In the genomic region with DNA sequence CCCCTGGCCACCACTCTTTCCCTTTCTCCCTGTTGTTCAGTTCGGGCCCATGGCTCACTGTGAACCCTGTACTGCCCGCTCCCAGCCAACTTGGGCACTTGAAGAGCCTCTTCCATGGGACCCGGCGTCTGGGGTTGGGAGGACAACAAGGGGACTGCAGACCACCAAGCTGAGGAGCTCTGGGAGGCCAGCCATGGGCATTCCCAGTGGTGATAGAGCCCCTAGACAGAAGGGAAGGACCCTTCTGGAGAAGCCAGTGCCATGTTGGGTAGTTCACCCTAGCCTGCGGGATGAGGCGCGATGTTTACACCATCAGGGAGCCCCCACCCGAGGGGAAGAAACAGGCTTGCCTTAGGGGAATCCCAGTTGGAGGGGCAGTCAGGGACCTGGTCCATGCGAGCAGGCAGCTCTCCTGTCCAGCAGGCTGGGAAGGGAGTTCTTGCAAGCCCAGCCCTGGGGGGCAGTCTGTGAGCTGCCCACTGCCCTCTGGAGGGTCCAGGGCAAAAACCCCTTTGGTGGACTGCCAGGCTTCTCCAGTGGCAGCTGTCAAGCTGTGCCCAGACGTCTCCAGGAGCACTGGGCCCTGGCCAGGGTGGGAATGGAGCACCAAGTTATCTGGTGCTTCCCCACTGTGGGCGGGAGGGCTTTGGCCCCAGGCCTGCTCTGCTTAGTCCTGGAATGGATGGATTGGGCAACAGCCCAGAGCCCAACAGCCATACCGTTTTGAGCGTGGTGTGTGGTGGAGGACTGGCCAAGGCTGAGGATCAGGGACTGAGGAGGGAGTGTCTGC, we compare ENCODE assay signal across 1 cellular context.
TF ChIP-seq lines count a peak whose summit lies in the region.

No MANE protein-coding gene starts in this region.

TF ChIP-seq in HepG2, 621 proteins besides CTCF, POLR2A, EP300 and RAD21:
- no peak for TF ChIP-seq ISL2 (CRISPR knock-in tag; IDR thresholded peaks at IDR 0.05)
- TF ChIP-seq, protein P1, sequence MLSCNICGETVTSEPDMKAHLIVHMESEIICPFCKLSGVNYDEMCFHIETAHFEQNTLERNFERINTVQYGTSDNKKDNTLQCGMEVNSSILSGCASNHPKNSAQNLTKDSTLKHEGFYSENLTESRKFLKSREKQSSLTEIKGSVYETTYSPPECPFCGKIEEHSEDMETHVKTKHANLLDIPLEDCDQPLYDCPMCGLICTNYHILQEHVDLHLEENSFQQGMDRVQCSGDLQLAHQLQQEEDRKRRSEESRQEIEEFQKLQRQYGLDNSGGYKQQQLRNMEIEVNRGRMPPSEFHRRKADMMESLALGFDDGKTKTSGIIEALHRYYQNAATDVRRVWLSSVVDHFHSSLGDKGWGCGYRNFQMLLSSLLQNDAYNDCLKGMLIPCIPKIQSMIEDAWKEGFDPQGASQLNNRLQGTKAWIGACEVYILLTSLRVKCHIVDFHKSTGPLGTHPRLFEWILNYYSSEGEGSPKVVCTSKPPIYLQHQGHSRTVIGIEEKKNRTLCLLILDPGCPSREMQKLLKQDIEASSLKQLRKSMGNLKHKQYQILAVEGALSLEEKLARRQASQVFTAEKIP (CRISPR knock-in tag; IDR thresholded peaks at IDR 0.05; ENCODE audit: borderline replicate concordance) = no peak
- no peak for TF ChIP-seq HNRNPUL1 (IDR thresholded peaks at IDR 0.05; ENCODE audit: low read depth, low read length)
- TF ChIP-seq, protein P2, sequence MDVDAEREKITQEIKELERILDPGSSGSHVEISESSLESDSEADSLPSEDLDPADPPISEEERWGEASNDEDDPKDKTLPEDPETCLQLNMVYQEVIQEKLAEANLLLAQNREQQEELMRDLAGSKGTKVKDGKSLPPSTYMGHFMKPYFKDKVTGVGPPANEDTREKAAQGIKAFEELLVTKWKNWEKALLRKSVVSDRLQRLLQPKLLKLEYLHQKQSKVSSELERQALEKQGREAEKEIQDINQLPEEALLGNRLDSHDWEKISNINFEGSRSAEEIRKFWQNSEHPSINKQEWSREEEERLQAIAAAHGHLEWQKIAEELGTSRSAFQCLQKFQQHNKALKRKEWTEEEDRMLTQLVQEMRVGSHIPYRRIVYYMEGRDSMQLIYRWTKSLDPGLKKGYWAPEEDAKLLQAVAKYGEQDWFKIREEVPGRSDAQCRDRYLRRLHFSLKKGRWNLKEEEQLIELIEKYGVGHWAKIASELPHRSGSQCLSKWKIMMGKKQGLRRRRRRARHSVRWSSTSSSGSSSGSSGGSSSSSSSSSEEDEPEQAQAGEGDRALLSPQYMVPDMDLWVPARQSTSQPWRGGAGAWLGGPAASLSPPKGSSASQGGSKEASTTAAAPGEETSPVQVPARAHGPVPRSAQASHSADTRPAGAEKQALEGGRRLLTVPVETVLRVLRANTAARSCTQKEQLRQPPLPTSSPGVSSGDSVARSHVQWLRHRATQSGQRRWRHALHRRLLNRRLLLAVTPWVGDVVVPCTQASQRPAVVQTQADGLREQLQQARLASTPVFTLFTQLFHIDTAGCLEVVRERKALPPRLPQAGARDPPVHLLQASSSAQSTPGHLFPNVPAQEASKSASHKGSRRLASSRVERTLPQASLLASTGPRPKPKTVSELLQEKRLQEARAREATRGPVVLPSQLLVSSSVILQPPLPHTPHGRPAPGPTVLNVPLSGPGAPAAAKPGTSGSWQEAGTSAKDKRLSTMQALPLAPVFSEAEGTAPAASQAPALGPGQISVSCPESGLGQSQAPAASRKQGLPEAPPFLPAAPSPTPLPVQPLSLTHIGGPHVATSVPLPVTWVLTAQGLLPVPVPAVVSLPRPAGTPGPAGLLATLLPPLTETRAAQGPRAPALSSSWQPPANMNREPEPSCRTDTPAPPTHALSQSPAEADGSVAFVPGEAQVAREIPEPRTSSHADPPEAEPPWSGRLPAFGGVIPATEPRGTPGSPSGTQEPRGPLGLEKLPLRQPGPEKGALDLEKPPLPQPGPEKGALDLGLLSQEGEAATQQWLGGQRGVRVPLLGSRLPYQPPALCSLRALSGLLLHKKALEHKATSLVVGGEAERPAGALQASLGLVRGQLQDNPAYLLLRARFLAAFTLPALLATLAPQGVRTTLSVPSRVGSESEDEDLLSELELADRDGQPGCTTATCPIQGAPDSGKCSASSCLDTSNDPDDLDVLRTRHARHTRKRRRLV (CRISPR knock-in tag; IDR thresholded peaks at IDR 0.05) = no peak
- TF ChIP-seq ZBTB20 (CRISPR knock-in tag; IDR thresholded peaks at IDR 0.05; ENCODE audit: borderline replicate concordance, low read depth) = no peak
- TF ChIP-seq, protein P3, sequence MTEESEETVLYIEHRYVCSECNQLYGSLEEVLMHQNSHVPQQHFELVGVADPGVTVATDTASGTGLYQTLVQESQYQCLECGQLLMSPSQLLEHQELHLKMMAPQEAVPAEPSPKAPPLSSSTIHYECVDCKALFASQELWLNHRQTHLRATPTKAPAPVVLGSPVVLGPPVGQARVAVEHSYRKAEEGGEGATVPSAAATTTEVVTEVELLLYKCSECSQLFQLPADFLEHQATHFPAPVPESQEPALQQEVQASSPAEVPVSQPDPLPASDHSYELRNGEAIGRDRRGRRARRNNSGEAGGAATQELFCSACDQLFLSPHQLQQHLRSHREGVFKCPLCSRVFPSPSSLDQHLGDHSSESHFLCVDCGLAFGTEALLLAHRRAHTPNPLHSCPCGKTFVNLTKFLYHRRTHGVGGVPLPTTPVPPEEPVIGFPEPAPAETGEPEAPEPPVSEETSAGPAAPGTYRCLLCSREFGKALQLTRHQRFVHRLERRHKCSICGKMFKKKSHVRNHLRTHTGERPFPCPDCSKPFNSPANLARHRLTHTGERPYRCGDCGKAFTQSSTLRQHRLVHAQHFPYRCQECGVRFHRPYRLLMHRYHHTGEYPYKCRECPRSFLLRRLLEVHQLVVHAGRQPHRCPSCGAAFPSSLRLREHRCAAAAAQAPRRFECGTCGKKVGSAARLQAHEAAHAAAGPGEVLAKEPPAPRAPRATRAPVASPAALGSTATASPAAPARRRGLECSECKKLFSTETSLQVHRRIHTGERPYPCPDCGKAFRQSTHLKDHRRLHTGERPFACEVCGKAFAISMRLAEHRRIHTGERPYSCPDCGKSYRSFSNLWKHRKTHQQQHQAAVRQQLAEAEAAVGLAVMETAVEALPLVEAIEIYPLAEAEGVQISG (CRISPR knock-in tag; IDR thresholded peaks at IDR 0.05) = no peak
- no peak for TF ChIP-seq GFI1 (CRISPR knock-in tag; IDR thresholded peaks at IDR 0.05; ENCODE audit: borderline replicate concordance)
